Comparison of ENCODE assay signal across 15 cellular contexts in genomic region chr15:69092159-69092558, GRCh38.
A peak's percentile ranks its signal among the peaks of the same experiment; 100 is the strongest.
DNase-seq lines count a peak whose midpoint lies in the region; ATAC-seq and TF ChIP-seq lines count a peak whose summit lies in the region.
"Had no signal": no experiment of that assay in that cellular context is flagged by ENCODE, and none has a peak within 500 bp of the region (broad histone marks: within the 10 kb centered on the region; RNA-seq: fewer than 3 reads in every experiment).

No MANE protein-coding gene starts in this region.

- no peaks in the 10 kb centered on the region for H3K9me3 Mint-ChIP-seq in activated CD4-positive, alpha-beta T cell treated with anti-CD3 and anti-CD28 coated beads for 36 hours (ENCODE audit: low read depth)
- H3K9me3 Mint-ChIP-seq: activated naive CD8-positive, alpha-beta T cell treated with anti-CD3 and anti-CD28 coated beads for 36 hours had no signal

- peak; percentile 88 for DNase-seq in EL
- peak; percentile 89 for DNase-seq in NCI-H460 (ENCODE audit: extremely low read depth, low read depth)
- peak; percentile 62 for DNase-seq in brain microvascular endothelial cell
- DNase-seq in iris pigment epithelial cell (ENCODE audit: low read depth) = peak; percentile 85
- DNase-seq in activated CD4-positive, alpha-beta T cell treated with anti-CD3 and anti-CD28 coated beads for 36 hours = no peak
- DNase-seq in occipital lobe (lab: John Stamatoyannopoulos, UW) = no peak
- DNase-seq: activated naive CD8-positive, alpha-beta T cell treated with anti-CD3 and anti-CD28 coated beads for 36 hours; BE2C; NCI-H2171; nucleus accumbens; Peyer's patch had no signal

- H3K4me1 Mint-ChIP-seq in activated CD4-positive, alpha-beta T cell treated with anti-CD3 and anti-CD28 coated beads for 36 hours = no peaks in the 10 kb centered on the region
- H3K4me1 Mint-ChIP-seq: activated naive CD8-positive, alpha-beta T cell treated with anti-CD3 and anti-CD28 coated beads for 36 hours had no signal

- in situ Hi-C loops in brain microvascular endothelial cell (cut with HindIII; ENCODE audit: low pct_ligation_motif_present, low sequenced_read_pairs) = no loop called here

- intact Hi-C loops in activated CD4-positive, alpha-beta T cell treated with anti-CD3 and anti-CD28 coated beads for 36 hours (cut with DNase I, micrococcal nuclease) = no loop called here

- no peak overlapping the region for H3K27ac ChIP-seq in brain microvascular endothelial cell
- H3K27ac ChIP-seq: hepatocyte, Peyer's patch had no signal

- CTCF ChIA-PET in activated CD4-positive, alpha-beta T cell treated with anti-CD3 and anti-CD28 coated beads for 36 hours (lab: Charles Lee) = no interaction called here

- no peak overlapping the region for H3K27ac Mint-ChIP-seq in activated CD4-positive, alpha-beta T cell treated with anti-CD3 and anti-CD28 coated beads for 36 hours
- H3K27ac Mint-ChIP-seq: activated naive CD8-positive, alpha-beta T cell treated with anti-CD3 and anti-CD28 coated beads for 36 hours had no signal

- no peak overlapping the region for H3K4me3 ChIP-seq in brain microvascular endothelial cell (ENCODE audit: low read depth, low read length)
- H3K4me3 ChIP-seq: hepatocyte, lung, Peyer's patch had no signal

- H3K27me3 ChIP-seq in brain microvascular endothelial cell (replicated peaks) = no peaks in the 10 kb centered on the region
- H3K27me3 ChIP-seq: BE2C, hepatocyte, Peyer's patch had no signal

- POLR2A ChIA-PET in activated CD4-positive, alpha-beta T cell treated with anti-CD3 and anti-CD28 coated beads for 36 hours (lab: Charles Lee) = no interaction called here

- no peaks in the 10 kb centered on the region for H3K36me3 Mint-ChIP-seq in activated CD4-positive, alpha-beta T cell treated with anti-CD3 and anti-CD28 coated beads for 36 hours (ENCODE audit: low read depth)
- H3K36me3 Mint-ChIP-seq: activated naive CD8-positive, alpha-beta T cell treated with anti-CD3 and anti-CD28 coated beads for 36 hours had no signal

- ATAC-seq in activated CD4-positive, alpha-beta T cell treated with anti-CD3 and anti-CD28 coated beads for 36 hours = no peak
- no peak for ATAC-seq in HG03342 (IDR thresholded peaks at IDR 0.05; ENCODE audit: unreplicated experiment)
- no peak for ATAC-seq in GM18873 (IDR thresholded peaks at IDR 0.05; ENCODE audit: low FRiP score, unreplicated experiment)

- peaks cover 12% of the 10 kb centered on the region for H3K27me3 Mint-ChIP-seq in activated CD4-positive, alpha-beta T cell treated with anti-CD3 and anti-CD28 coated beads for 36 hours

- no peak overlapping the region for H3K4me3 Mint-ChIP-seq in activated CD4-positive, alpha-beta T cell treated with anti-CD3 and anti-CD28 coated beads for 36 hours
- H3K4me3 Mint-ChIP-seq: activated naive CD8-positive, alpha-beta T cell treated with anti-CD3 and anti-CD28 coated beads for 36 hours had no signal

- H3K36me3 ChIP-seq in brain microvascular endothelial cell (replicated peaks) = no peaks in the 10 kb centered on the region
- H3K36me3 ChIP-seq: BE2C, Peyer's patch had no signal

- no peak for TF ChIP-seq CTCF in brain microvascular endothelial cell (IDR thresholded peaks at IDR 0.05; ENCODE audit: low read depth, low read length, missing control alignments)

Comparison
In these comparisons a context has a peak if more than half of its experiments do, and no peak if none do; other contexts are left out.
1. DNase-seq: peak in EL (single experiment), NCI-H460 (single experiment), brain microvascular endothelial cell (single experiment) and iris pigment epithelial cell (single experiment); none in activated CD4-positive, alpha-beta T cell treated with anti-CD3 and anti-CD28 coated beads for 36 hours (single experiment) and occipital lobe (single experiment).